Comparison of ENCODE assay signal across 1 cellular context in genomic region chr7:66700633-66701131, GRCh38.
TF ChIP-seq lines count a peak whose summit lies in the region.

No MANE protein-coding gene starts in this region.

TF ChIP-seq in K562, 482 proteins besides CTCF, POLR2A, EP300 and RAD21 (continued from another document):
- TF ChIP-seq, protein P1, sequence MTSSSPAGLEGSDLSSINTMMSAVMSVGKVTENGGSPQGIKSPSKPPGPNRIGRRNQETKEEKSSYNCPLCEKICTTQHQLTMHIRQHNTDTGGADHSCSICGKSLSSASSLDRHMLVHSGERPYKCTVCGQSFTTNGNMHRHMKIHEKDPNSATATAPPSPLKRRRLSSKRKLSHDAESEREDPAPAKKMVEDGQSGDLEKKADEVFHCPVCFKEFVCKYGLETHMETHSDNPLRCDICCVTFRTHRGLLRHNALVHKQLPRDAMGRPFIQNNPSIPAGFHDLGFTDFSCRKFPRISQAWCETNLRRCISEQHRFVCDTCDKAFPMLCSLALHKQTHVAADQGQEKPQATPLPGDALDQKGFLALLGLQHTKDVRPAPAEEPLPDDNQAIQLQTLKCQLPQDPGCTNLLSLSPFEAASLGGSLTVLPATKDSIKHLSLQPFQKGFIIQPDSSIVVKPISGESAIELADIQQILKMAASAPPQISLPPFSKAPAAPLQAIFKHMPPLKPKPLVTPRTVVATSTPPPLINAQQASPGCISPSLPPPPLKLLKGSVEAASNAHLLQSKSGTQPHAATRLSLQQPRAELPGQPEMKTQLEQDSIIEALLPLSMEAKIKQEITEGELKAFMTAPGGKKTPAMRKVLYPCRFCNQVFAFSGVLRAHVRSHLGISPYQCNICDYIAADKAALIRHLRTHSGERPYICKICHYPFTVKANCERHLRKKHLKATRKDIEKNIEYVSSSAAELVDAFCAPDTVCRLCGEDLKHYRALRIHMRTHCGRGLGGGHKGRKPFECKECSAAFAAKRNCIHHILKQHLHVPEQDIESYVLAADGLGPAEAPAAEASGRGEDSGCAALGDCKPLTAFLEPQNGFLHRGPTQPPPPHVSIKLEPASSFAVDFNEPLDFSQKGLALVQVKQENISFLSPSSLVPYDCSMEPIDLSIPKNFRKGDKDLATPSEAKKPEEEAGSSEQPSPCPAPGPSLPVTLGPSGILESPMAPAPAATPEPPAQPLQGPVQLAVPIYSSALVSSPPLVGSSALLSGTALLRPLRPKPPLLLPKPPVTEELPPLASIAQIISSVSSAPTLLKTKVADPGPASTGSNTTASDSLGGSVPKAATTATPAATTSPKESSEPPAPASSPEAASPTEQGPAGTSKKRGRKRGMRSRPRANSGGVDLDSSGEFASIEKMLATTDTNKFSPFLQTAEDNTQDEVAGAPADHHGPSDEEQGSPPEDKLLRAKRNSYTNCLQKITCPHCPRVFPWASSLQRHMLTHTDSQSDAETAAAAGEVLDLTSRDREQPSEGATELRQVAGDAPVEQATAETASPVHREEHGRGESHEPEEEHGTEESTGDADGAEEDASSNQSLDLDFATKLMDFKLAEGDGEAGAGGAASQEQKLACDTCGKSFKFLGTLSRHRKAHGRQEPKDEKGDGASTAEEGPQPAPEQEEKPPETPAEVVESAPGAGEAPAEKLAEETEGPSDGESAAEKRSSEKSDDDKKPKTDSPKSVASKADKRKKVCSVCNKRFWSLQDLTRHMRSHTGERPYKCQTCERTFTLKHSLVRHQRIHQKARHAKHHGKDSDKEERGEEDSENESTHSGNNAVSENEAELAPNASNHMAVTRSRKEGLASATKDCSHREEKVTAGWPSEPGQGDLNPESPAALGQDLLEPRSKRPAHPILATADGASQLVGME (CRISPR knock-in tag; IDR thresholded peaks at IDR 0.05) = no peak
- TF ChIP-seq PHF21A (IDR thresholded peaks at IDR 0.05; ENCODE audit: borderline replicate concordance, low read depth) (no peak), BACH1 (tag; IDR thresholded peaks at IDR 0.05) (no peak)
- TF ChIP-seq, protein P2, sequence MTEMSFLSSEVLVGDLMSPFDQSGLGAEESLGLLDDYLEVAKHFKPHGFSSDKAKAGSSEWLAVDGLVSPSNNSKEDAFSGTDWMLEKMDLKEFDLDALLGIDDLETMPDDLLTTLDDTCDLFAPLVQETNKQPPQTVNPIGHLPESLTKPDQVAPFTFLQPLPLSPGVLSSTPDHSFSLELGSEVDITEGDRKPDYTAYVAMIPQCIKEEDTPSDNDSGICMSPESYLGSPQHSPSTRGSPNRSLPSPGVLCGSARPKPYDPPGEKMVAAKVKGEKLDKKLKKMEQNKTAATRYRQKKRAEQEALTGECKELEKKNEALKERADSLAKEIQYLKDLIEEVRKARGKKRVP (CRISPR knock-in tag; IDR thresholded peaks at IDR 0.05) = no peak
TF ChIP-seq in K562: peak in this region for 1.
